Comparison of ENCODE assay signal across 19 cellular contexts in the genomic region with DNA sequence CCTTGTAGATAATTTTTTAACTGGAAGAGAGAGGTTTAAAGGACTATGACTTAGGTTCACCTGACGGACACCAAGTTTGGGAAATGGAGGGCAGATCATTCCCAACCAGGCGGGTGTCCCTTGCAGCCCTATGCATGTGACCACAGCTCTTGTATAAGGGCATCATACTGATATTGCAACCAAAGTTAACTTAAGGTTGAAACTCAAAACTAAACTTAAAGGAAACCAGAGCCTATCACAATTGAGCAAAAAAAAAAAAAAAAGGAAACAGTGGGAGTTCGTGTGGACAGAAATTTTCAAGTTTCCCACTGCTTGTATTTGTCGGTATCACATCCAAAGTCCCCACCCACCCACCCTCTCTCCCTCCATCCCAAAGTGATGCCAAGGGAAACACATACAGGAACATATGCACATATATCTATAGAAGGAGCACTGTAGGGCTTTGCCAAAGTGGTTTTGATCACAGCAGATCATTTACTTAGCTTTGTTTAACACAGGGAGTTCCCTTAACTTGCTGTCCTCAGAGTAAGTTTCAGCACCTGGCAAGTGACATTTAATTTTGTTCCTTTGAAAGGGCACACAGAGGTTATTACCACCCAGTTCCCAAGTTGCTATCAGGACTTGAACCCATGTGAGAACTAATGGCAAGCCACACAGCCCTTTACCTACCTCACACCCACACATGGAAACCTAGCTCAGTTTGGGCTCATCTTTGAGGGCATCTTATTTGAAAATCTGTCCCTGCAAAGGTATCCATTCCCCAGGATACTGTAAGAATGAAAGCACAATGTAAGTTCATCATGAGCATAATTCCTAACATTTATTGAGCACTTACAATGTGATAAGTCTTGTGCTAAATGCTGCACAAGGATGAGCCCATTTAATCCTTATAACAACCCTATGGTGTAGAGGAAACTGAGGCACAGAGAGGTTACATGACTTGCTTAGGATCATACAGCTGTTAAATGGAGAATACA.
DNase-seq lines count a peak whose midpoint lies in the region; ATAC-seq, FAIRE-seq and TF ChIP-seq lines count a peak whose summit lies in the region.
"Had no signal": no experiment of that assay in that cellular context is flagged by ENCODE, and none has a peak within 500 bp of the region (broad histone marks: within the 10 kb centered on the region; RNA-seq: fewer than 3 reads in every experiment).

No MANE protein-coding gene starts in this region.

- peaks cover 0 to 8% (median 0%) of the 10 kb centered on the region in 4 donors for H3K9me3 ChIP-seq in upper lobe of left lung

- TF ChIP-seq EP300 in upper lobe of left lung (IDR thresholded peaks at IDR 0.05), result no peak

- no peak for TF ChIP-seq CTCF in upper lobe of left lung (IDR thresholded peaks at IDR 0.05)

- no peaks in the 10 kb centered on the region for H3K27me3 ChIP-seq in upper lobe of left lung
- H3K27me3 ChIP-seq: cardiac muscle cell had no signal

- no peak for DNase-seq in HTR-8/SVneo (ENCODE audit: insufficient read length, low spot score)
- DNase-seq in upper lobe of left lung, result no peak
- DNase-seq in activated gamma-delta T cell (lab: John Stamatoyannopoulos, UW), result no peak
- no peak for DNase-seq in dedifferentiated amniotic fluid mesenchymal stem cell (ENCODE audit: extremely low spot score)
- DNase-seq: activated naive CD8-positive, alpha-beta T cell treated with anti-CD3 and anti-CD28 coated beads, Interleukin-2, amount 10 ng/mL, durations not matched to agents 7 days and 5 days; COR-L47; effector CD4-positive, alpha-beta T cell; kidney; NCI-H1417 treated with DMSO at 0.1 percent for 48 hours; NCI-H226; occipital lobe; right cardiac atrium; SHP77 had no signal

- no peak overlapping the region for H3K27ac ChIP-seq in upper lobe of left lung
- H3K27ac ChIP-seq: cardiac muscle cell had no signal

- no peak for FAIRE-seq in HTR-8/SVneo (lab: Jason Lieb, UNC)
- FAIRE-seq: G401.6, kidney had no signal

- no peaks in the 10 kb centered on the region for H3K4me1 ChIP-seq in upper lobe of left lung

- 70 to 79% methylated on average over 4 of the region's 4 CpGs for WGBS in upper lobe of left lung, 2 donors

- H3K36me3 ChIP-seq in upper lobe of left lung, result no peaks in the 10 kb centered on the region
- H3K36me3 ChIP-seq: cardiac muscle cell had no signal

- no peak overlapping the region for H3K4me3 ChIP-seq in upper lobe of left lung
- H3K4me3 ChIP-seq: cardiac muscle cell had no signal

- no peak for TF ChIP-seq POLR2A in upper lobe of left lung (IDR thresholded peaks at IDR 0.05)

- ATAC-seq in GM18517 (IDR thresholded peaks at IDR 0.05; ENCODE audit: unreplicated experiment) (peak; percentile 69), GM19438 (IDR thresholded peaks at IDR 0.05; ENCODE audit: low read depth, unreplicated experiment) (peak; percentile 43), HG02763 (IDR thresholded peaks at IDR 0.05; ENCODE audit: unreplicated experiment) (peak; percentile 62), HG03460 (IDR thresholded peaks at IDR 0.05; ENCODE audit: unreplicated experiment) (peak; percentile 73), upper lobe of left lung (ENCODE audit: low FRiP score in 2 of 2) (no peak)
- ATAC-seq: right cardiac atrium had no signal

Comparison
In these comparisons a context has a peak if more than half of its experiments do, and no peak if none do; other contexts are left out.
1. ATAC-seq: peak in GM18517 (single experiment), GM19438 (single experiment), HG02763 (single experiment) and HG03460 (single experiment); none in upper lobe of left lung (0 of 2).